ENCODE assay signal across 8 cellular contexts in genomic region chrX:151396042-151396826, GRCh38. TPM values are rescaled to one million over a fixed set of nuclear protein-coding genes. Genes with fewer than 3 reads are reported as not detected.
DNase-seq lines count a peak whose midpoint lies in the region; ATAC-seq and TF ChIP-seq lines count a peak whose summit lies in the region.

No MANE protein-coding gene starts in this region.

- TSS peak; percentile 37 for BruUV-seq in mammary epithelial cell (replicated peaks; lab: Mats Ljungman, UMichigan)

- H3K27me3 Mint-ChIP-seq in T-helper 2 cell treated with Interferon-gamma antibody and Interleukin-4, amounts not matched to agents 5 μg/mL and 100 μg/mL, for 36 hours (ENCODE audit: low read depth): no peaks in the 10 kb centered on the region

- H3K4me1 ChIP-seq in mammary epithelial cell (ENCODE audit: insufficient read depth, low read length): no peaks in the 10 kb centered on the region

- H2AFZ ChIP-seq in mammary epithelial cell (ENCODE audit: low read depth, low read length): peak overlapping the region; percentile 78

- in situ Hi-C loops in mammary epithelial cell (cut with MboI; ENCODE audit: low sequenced_read_pairs in 2 of 2): no loop called here

- H3K9ac ChIP-seq in mammary epithelial cell (ENCODE audit: insufficient read depth, low read length): peak overlapping the region; percentile 48

- ATAC-seq in GM21619 (IDR thresholded peaks at IDR 0.05; ENCODE audit: unreplicated experiment): peak; percentile 24

- peak overlapping the region; percentile 49 to 59 (median 57) for H3K4me3 ChIP-seq in mammary epithelial cell (replicated peaks in 1 of 3; ENCODE audit: insufficient read depth in 1 of 3, low read depth in 2 of 3, low read length in 3 of 3)

- no peaks in the 10 kb centered on the region for H3K9me3 Mint-ChIP-seq in T-helper 2 cell treated with Interferon-gamma antibody and Interleukin-4, amounts not matched to agents 5 μg/mL and 100 μg/mL, for 36 hours

- H3K79me2 ChIP-seq in mammary epithelial cell (ENCODE audit: insufficient read depth, low read length): peaks cover 41% of the 10 kb centered on the region

- TF ChIP-seq CTCF in mammary epithelial cell (conservative IDR thresholded peaks at IDR 0.05 in 1 of 2, IDR thresholded peaks at IDR 0.05 in 1 of 2; ENCODE audit: extremely low read depth in 1 of 2, insufficient read depth in 1 of 2, low read depth in 1 of 2, low read length in 2 of 2): no peak

- no peaks in the 10 kb centered on the region for H3K27me3 ChIP-seq in mammary epithelial cell (ENCODE audit: insufficient read depth, low read length)

- H3K4me1 Mint-ChIP-seq in T-helper 2 cell treated with Interferon-gamma antibody and Interleukin-4, amounts not matched to agents 5 μg/mL and 100 μg/mL, for 36 hours (ENCODE audit: low read depth): peaks cover 40% of the 10 kb centered on the region

- H3K27ac ChIP-seq in KOPT-K1 (ENCODE audit: low read depth, low read length, poor library complexity, severe bottlenecking) (peak overlapping the region; percentile 98), mammary epithelial cell (ENCODE audit: insufficient read depth, low read depth, low read length) (peak overlapping the region; percentile 75)

- H3K36me3 Mint-ChIP-seq in T-helper 2 cell treated with Interferon-gamma antibody and Interleukin-4, amounts not matched to agents 5 μg/mL and 100 μg/mL, for 36 hours (ENCODE audit: low read depth): peaks cover 14% of the 10 kb centered on the region

- CTCF ChIA-PET in mammary epithelial cell (lab: Charles Lee; ENCODE audit: low non-redundant PET): no interaction called here

- H3K9me3 ChIP-seq in KOPT-K1 (ENCODE audit: insufficient read depth, low read length, poor library complexity, severe bottlenecking) (no peaks in the 10 kb centered on the region), mammary epithelial cell (replicated peaks; ENCODE audit: insufficient read depth, low read length) (no peaks in the 10 kb centered on the region)

- dilution Hi-C loops in mammary epithelial cell (cut with HindIII; ENCODE audit: low sequenced_read_pairs): no loop called here

- H3K27ac Mint-ChIP-seq in T-helper 2 cell treated with Interferon-gamma antibody and Interleukin-4, amounts not matched to agents 5 μg/mL and 100 μg/mL, for 36 hours: peak overlapping the region; percentile 94

- peak overlapping the region; percentile 81 for H3K4me2 ChIP-seq in mammary epithelial cell (ENCODE audit: insufficient read depth, low read depth, low read length)

- 37% methylated on average over 12 of the region's 20 CpGs for WGBS in mammary epithelial cell (ENCODE audit: low coverage, missing lambda C conversion rate)

- peak overlapping the region; percentile 84 for H3K4me3 Mint-ChIP-seq in T-helper 2 cell treated with Interferon-gamma antibody and Interleukin-4, amounts not matched to agents 5 μg/mL and 100 μg/mL, for 36 hours

- H4K20me1 ChIP-seq in mammary epithelial cell (ENCODE audit: insufficient read depth, low read length): no peaks in the 10 kb centered on the region

- intact Hi-C loops in mammary epithelial cell (cut with micrococcal nuclease): loop anchor here (1.0 to 5.0 kb wide), 2 partner anchors 9 to 244 kb away; no protein-coding TSS in a partner anchor

- DNase-seq in EH (ENCODE audit: low read depth) (peak; percentile 58), mammary epithelial cell (no peak), kidney glomerular epithelial cell (lab: John Stamatoyannopoulos, UW) (peak; percentile 51), HuH-7 (ENCODE audit: low spot score) (no peak)
- peak; percentile 6 for DNase-seq in T-helper 2 cell treated with Interferon-gamma antibody and Interleukin-4, amounts not matched to agents 5 μg/mL and 100 μg/mL, for 36 hours (ENCODE audit: low spot score)
- DNase-seq in stimulated activated CD4-positive, alpha-beta T cell treated with anti-CD3 and anti-CD28 coated beads, Interleukin-2, amount 100 ng/mL, for 48 hours: peak; percentile 7 to 10

- H3K36me3 ChIP-seq in KOPT-K1 (ENCODE audit: insufficient read depth, low read length) (peaks cover 9% of the 10 kb centered on the region), mammary epithelial cell (ENCODE audit: insufficient read depth, low read length) (no peaks in the 10 kb centered on the region)

RNA-seq across cellular contexts. Expression of gene VMA21, which starts 0.8 kb away (rescaled TPM):
- 10 to 100 TPM; 40.5 to 73.3 TPM for total RNA-seq in mammary epithelial cell
- 19.6 TPM for polyA plus RNA-seq in mammary epithelial cell
- 31.5 TPM for polyA minus RNA-seq in mammary epithelial cell

Comparison
In these comparisons a context has a peak if more than half of its experiments do, and no peak if none do; other contexts are left out.
1. DNase-seq: peak in EH (single experiment), T-helper 2 cell treated with Interferon-gamma antibody and Interleukin-4, amounts not matched to agents 5 μg/mL and 100 μg/mL, for 36 hours (single experiment), kidney glomerular epithelial cell (single experiment) and stimulated activated CD4-positive, alpha-beta T cell treated with anti-CD3 and anti-CD28 coated beads, Interleukin-2, amount 100 ng/mL, for 48 hours (2 of 2); none in mammary epithelial cell (single experiment) and HuH-7 (single experiment).